Comparison of ENCODE assay signal across 26 cellular contexts in genomic region chr6:170314983-170315382, GRCh38. TPM values are rescaled to one million over a fixed set of nuclear protein-coding genes. Genes with fewer than 3 reads are reported as not detected.
"Had no signal": no experiment of that assay in that cellular context is flagged by ENCODE, and none has a peak within 500 bp of the region (broad histone marks: within the 10 kb centered on the region; RNA-seq: fewer than 3 reads in every experiment).

No MANE protein-coding gene starts in this region.

- H3K9me3 ChIP-seq: ascending aorta, colonic mucosa, gastroesophageal sphincter, stomach, suprapubic skin, tibial nerve, uterus had no signal

- DNase-seq: activated CD4-positive, alpha-beta T cell treated with anti-CD3 and anti-CD28 coated beads, Interleukin-2, amount 10 ng/mL, durations not matched to agents 24 days and 14 days; activated CD8-positive, alpha-beta memory T cell treated with anti-CD3 and anti-CD28 coated beads, Interleukin-2, amount 10 ng/mL, durations not matched to agents 7 days and 5 days; activated CD8-positive, alpha-beta T cell treated with anti-CD3 and anti-CD28 coated beads for 36 hours; activated effector memory CD4-positive, alpha-beta T cell treated with anti-CD3 and anti-CD28 coated beads, Interleukin-2, amount 50 U/mL, for 16 hours; activated naive CD4-positive, alpha-beta T cell treated with anti-CD3 and anti-CD28 coated beads, Interleukin-2, amount 50 U/mL, for 16 hours; activated T-cell treated with anti-CD3 and anti-CD28 coated beads for 4 hours; colonic mucosa; dorsolateral prefrontal cortex; effector memory CD8-positive, alpha-beta T cell; head of caudate nucleus; naive thymus-derived CD4-positive, alpha-beta T cell; retina; stimulated activated CD4-positive, alpha-beta T cell treated with anti-CD3 and anti-CD28 coated beads, Interleukin-12 subunit alpha, Interleukin-12 subunit beta, amount 100 ng/mL, for 4 hours; stimulated activated CD4-positive, alpha-beta T cell treated with anti-CD3 and anti-CD28 coated beads, Interleukin-4, amount 100 ng/mL, for 4 hours; stomach; SW 1271; uterus had no signal

- H3K27ac Mint-ChIP-seq: activated CD4-positive, alpha-beta T cell treated with anti-CD3 and anti-CD28 coated beads, Interleukin-2, amount 10 ng/mL, durations not matched to agents 24 days and 14 days; activated CD8-positive, alpha-beta memory T cell treated with anti-CD3 and anti-CD28 coated beads, Interleukin-2, amount 10 ng/mL, durations not matched to agents 7 days and 5 days; activated CD8-positive, alpha-beta T cell treated with anti-CD3 and anti-CD28 coated beads for 36 hours; effector memory CD8-positive, alpha-beta T cell had no signal

- H3K4me1 ChIP-seq: ascending aorta, colonic mucosa, uterus had no signal

- H3K36me3 ChIP-seq: colonic mucosa, uterus had no signal

- H3K27me3 ChIP-seq: ascending aorta, colonic mucosa, dorsolateral prefrontal cortex, gastroesophageal sphincter, stomach, suprapubic skin, tibial nerve, uterus had no signal

- ATAC-seq: activated CD4-positive, CD25-positive, alpha-beta regulatory T cell treated with anti-CD3 and anti-CD28 coated beads, Interleukin-2, amount 50 U/mL, for 24 hours; activated CD8-positive, alpha-beta memory T cell treated with anti-CD3 and anti-CD28 coated beads, Interleukin-2, amount 10 ng/mL, durations not matched to agents 7 days and 5 days; activated CD8-positive, alpha-beta T cell treated with anti-CD3 and anti-CD28 coated beads for 36 hours; effector memory CD8-positive, alpha-beta T cell; esophagus mucosa; gastroesophageal sphincter; naive thymus-derived CD4-positive, alpha-beta T cell had no signal

- H3K4me3 Mint-ChIP-seq: activated CD4-positive, alpha-beta T cell treated with anti-CD3 and anti-CD28 coated beads, Interleukin-2, amount 10 ng/mL, durations not matched to agents 24 days and 14 days; activated CD8-positive, alpha-beta memory T cell treated with anti-CD3 and anti-CD28 coated beads, Interleukin-2, amount 10 ng/mL, durations not matched to agents 7 days and 5 days; activated CD8-positive, alpha-beta T cell treated with anti-CD3 and anti-CD28 coated beads for 36 hours; effector memory CD8-positive, alpha-beta T cell; naive thymus-derived CD4-positive, alpha-beta T cell had no signal

- H3K4me3 ChIP-seq: ascending aorta, colonic mucosa, dorsolateral prefrontal cortex, gastroesophageal sphincter, lung, stomach, suprapubic skin, tibial nerve, uterus had no signal

- H3K9me3 Mint-ChIP-seq: activated CD4-positive, alpha-beta T cell treated with anti-CD3 and anti-CD28 coated beads, Interleukin-2, amount 10 ng/mL, durations not matched to agents 24 days and 14 days; activated CD8-positive, alpha-beta T cell treated with anti-CD3 and anti-CD28 coated beads for 36 hours; effector memory CD8-positive, alpha-beta T cell; naive thymus-derived CD4-positive, alpha-beta T cell had no signal

- H3K27ac ChIP-seq: ascending aorta, colonic mucosa, dorsolateral prefrontal cortex, gastroesophageal sphincter, stomach, suprapubic skin, tibial nerve, uterus, VCaP had no signal

- H3K27me3 Mint-ChIP-seq: activated CD4-positive, alpha-beta T cell treated with anti-CD3 and anti-CD28 coated beads, Interleukin-2, amount 10 ng/mL, durations not matched to agents 24 days and 14 days; activated CD8-positive, alpha-beta memory T cell treated with anti-CD3 and anti-CD28 coated beads, Interleukin-2, amount 10 ng/mL, durations not matched to agents 7 days and 5 days; activated CD8-positive, alpha-beta T cell treated with anti-CD3 and anti-CD28 coated beads for 36 hours; effector memory CD8-positive, alpha-beta T cell; naive thymus-derived CD4-positive, alpha-beta T cell had no signal

RNA-seq across cellular contexts. Expression of gene DLL1, which starts 24.1 kb away (rescaled TPM):
- total RNA-seq: activated CD4-positive, alpha-beta T cell treated with anti-CD3 and anti-CD28 coated beads, Interleukin-2, amount 10 ng/mL, durations not matched to agents 24 days and 14 days; T-helper 2 cell treated with Interferon-gamma antibody and Interleukin-4, amounts not matched to agents 100 ng/mL and 5 ng/mL, for 36 hours had no signal
